20 cellular contexts compared by ENCODE assay signal in genomic region chr14:90804776-90805391, GRCh38. TPM values are rescaled to one million over a fixed set of nuclear protein-coding genes. Genes with fewer than 3 reads are reported as not detected.
DNase-seq lines count a peak whose midpoint lies in the region; ATAC-seq and TF ChIP-seq lines count a peak whose summit lies in the region.
"Had no signal": no experiment of that assay in that cellular context is flagged by ENCODE, and none has a peak within 500 bp of the region (broad histone marks: within the 10 kb centered on the region; RNA-seq: fewer than 3 reads in every experiment).

No MANE protein-coding gene starts in this region.

- no peak for DNase-seq in activated naive CD8-positive, alpha-beta T cell treated with anti-CD3 and anti-CD28 coated beads, Interleukin-2, amount 50 U/mL, for 24 hours
- no peak for DNase-seq in activated naive CD8-positive, alpha-beta T cell treated with anti-CD3 and anti-CD28 coated beads for 36 hours
- DNase-seq in osteoblast (ENCODE audit: insufficient read length, low spot score, missing footprints) = peak; percentile 27
- no peak for DNase-seq in upper lobe of right lung
- no peak for DNase-seq in natural killer cell treated with Interleukin-12 subunit alpha and Interleukin-12 subunit beta and Interleukin-15 and Interleukin-18, amount 100 ng/mL, for 72 hours (ENCODE audit: low spot score)
- no peak for DNase-seq in HUDEP-2 (lab: John Stamatoyannopoulos, UW; ENCODE audit: unreplicated experiment in 76 of 76)
- DNase-seq: 8988T; BE2C; CD8-positive, alpha-beta T cell; DMS79; HCEC 1CT; NCI-H146; NCI-H2081; NCI-H510A; NCI-H774; PC-3 had no signal

- H3K4me2 ChIP-seq in osteoblast (ENCODE audit: insufficient read depth, low read length) = no peak overlapping the region

- no peaks in the 10 kb centered on the region for H3K9me3 ChIP-seq in osteoblast (ENCODE audit: low read depth, low read length)
- no peaks in the 10 kb centered on the region for H3K9me3 ChIP-seq in upper lobe of right lung
- H3K9me3 ChIP-seq: BE2C had no signal

- H3K9me3 Mint-ChIP-seq in activated naive CD8-positive, alpha-beta T cell treated with anti-CD3 and anti-CD28 coated beads, Interleukin-2, amount 50 U/mL, for 24 hours = no peaks in the 10 kb centered on the region
- H3K9me3 Mint-ChIP-seq in activated naive CD8-positive, alpha-beta T cell treated with anti-CD3 and anti-CD28 coated beads for 36 hours = no peaks in the 10 kb centered on the region
- H3K9me3 Mint-ChIP-seq in dendritic cell treated with granulocyte-macrophage colony-stimulating factor and Interleukin-4, amounts not matched to agents 40 ng/mL and 50 ng/mL, for 4 days = no peaks in the 10 kb centered on the region
- peaks cover 3% of the 10 kb centered on the region for H3K9me3 Mint-ChIP-seq in natural killer cell treated with Interleukin-12 subunit alpha and Interleukin-12 subunit beta and Interleukin-15 and Interleukin-18, amount 100 ng/mL, for 72 hours
- H3K9me3 Mint-ChIP-seq: CD8-positive, alpha-beta T cell had no signal

- peaks cover 6% of the 10 kb centered on the region for H3K4me1 Mint-ChIP-seq in activated naive CD8-positive, alpha-beta T cell treated with anti-CD3 and anti-CD28 coated beads, Interleukin-2, amount 50 U/mL, for 24 hours
- peaks cover 4% of the 10 kb centered on the region for H3K4me1 Mint-ChIP-seq in activated naive CD8-positive, alpha-beta T cell treated with anti-CD3 and anti-CD28 coated beads for 36 hours
- H3K4me1 Mint-ChIP-seq in dendritic cell treated with granulocyte-macrophage colony-stimulating factor and Interleukin-4, amounts not matched to agents 40 ng/mL and 50 ng/mL, for 4 days (ENCODE audit: low read depth) = peaks cover 84% of the 10 kb centered on the region
- peaks cover 7 to 18% of the 10 kb centered on the region in 2 donors for H3K4me1 Mint-ChIP-seq in natural killer cell treated with Interleukin-12 subunit alpha and Interleukin-12 subunit beta and Interleukin-15 and Interleukin-18, amount 100 ng/mL, for 72 hours (ENCODE audit: low read depth in 2 of 2)

- H3K4me3 ChIP-seq in osteoblast (ENCODE audit: insufficient read depth, low read length) (no peak overlapping the region), upper lobe of right lung (no peak overlapping the region)

- H2AFZ ChIP-seq in osteoblast (ENCODE audit: low read length) = no peak overlapping the region

- H3K79me2 ChIP-seq in osteoblast (ENCODE audit: insufficient read depth, low read length) = peaks cover 20% of the 10 kb centered on the region

- H3K36me3 ChIP-seq in osteoblast (ENCODE audit: insufficient read depth, low read length) (no peaks in the 10 kb centered on the region), upper lobe of right lung (no peaks in the 10 kb centered on the region)
- H3K36me3 ChIP-seq: BE2C had no signal

- H3K27me3 Mint-ChIP-seq in activated naive CD8-positive, alpha-beta T cell treated with anti-CD3 and anti-CD28 coated beads, Interleukin-2, amount 50 U/mL, for 24 hours = no peaks in the 10 kb centered on the region
- no peaks in the 10 kb centered on the region for H3K27me3 Mint-ChIP-seq in activated naive CD8-positive, alpha-beta T cell treated with anti-CD3 and anti-CD28 coated beads for 36 hours
- peaks cover 12% of the 10 kb centered on the region for H3K27me3 Mint-ChIP-seq in dendritic cell treated with granulocyte-macrophage colony-stimulating factor and Interleukin-4, amounts not matched to agents 40 ng/mL and 50 ng/mL, for 4 days
- no peaks in the 10 kb centered on the region for H3K27me3 Mint-ChIP-seq in natural killer cell treated with Interleukin-12 subunit alpha and Interleukin-12 subunit beta and Interleukin-15 and Interleukin-18, amount 100 ng/mL, for 72 hours

- H3K36me3 Mint-ChIP-seq in activated naive CD8-positive, alpha-beta T cell treated with anti-CD3 and anti-CD28 coated beads, Interleukin-2, amount 50 U/mL, for 24 hours (ENCODE audit: low read depth) = no peaks in the 10 kb centered on the region
- no peaks in the 10 kb centered on the region for H3K36me3 Mint-ChIP-seq in activated naive CD8-positive, alpha-beta T cell treated with anti-CD3 and anti-CD28 coated beads for 36 hours
- H3K36me3 Mint-ChIP-seq in dendritic cell treated with granulocyte-macrophage colony-stimulating factor and Interleukin-4, amounts not matched to agents 40 ng/mL and 50 ng/mL, for 4 days (ENCODE audit: low read depth) = peaks cover 7% of the 10 kb centered on the region
- H3K36me3 Mint-ChIP-seq in natural killer cell treated with Interleukin-12 subunit alpha and Interleukin-12 subunit beta and Interleukin-15 and Interleukin-18, amount 100 ng/mL, for 72 hours = no peaks in the 10 kb centered on the region
- H3K36me3 Mint-ChIP-seq: CD8-positive, alpha-beta T cell had no signal

- H3K27ac ChIP-seq in osteoblast (ENCODE audit: low read depth, low read length) = no peak overlapping the region
- H3K27ac ChIP-seq in upper lobe of right lung = peak overlapping the region; percentile 34
- H3K27ac ChIP-seq: HL-60, RWPE1 had no signal

- H3K4me3 Mint-ChIP-seq in activated naive CD8-positive, alpha-beta T cell treated with anti-CD3 and anti-CD28 coated beads, Interleukin-2, amount 50 U/mL, for 24 hours = no peak overlapping the region
- no peak overlapping the region for H3K4me3 Mint-ChIP-seq in activated naive CD8-positive, alpha-beta T cell treated with anti-CD3 and anti-CD28 coated beads for 36 hours
- H3K4me3 Mint-ChIP-seq in dendritic cell treated with granulocyte-macrophage colony-stimulating factor and Interleukin-4, amounts not matched to agents 40 ng/mL and 50 ng/mL, for 4 days = no peak overlapping the region
- H3K4me3 Mint-ChIP-seq in natural killer cell treated with Interleukin-12 subunit alpha and Interleukin-12 subunit beta and Interleukin-15 and Interleukin-18, amount 100 ng/mL, for 72 hours = no peak overlapping the region
- H3K4me3 Mint-ChIP-seq: CD8-positive, alpha-beta T cell had no signal

- peak; percentile 21 for ATAC-seq in activated naive CD8-positive, alpha-beta T cell treated with anti-CD3 and anti-CD28 coated beads, Interleukin-2, amount 50 U/mL, for 24 hours
- ATAC-seq in upper lobe of right lung (no peak), GM21515 (IDR thresholded peaks at IDR 0.05; ENCODE audit: unreplicated experiment) (no peak)
- ATAC-seq in natural killer cell treated with Interleukin-12 subunit alpha and Interleukin-12 subunit beta and Interleukin-15 and Interleukin-18, amount 100 ng/mL, for 72 hours = no peak
- ATAC-seq: CD8-positive, alpha-beta T cell; PC-3 had no signal

- intact Hi-C loops in dendritic cell treated with granulocyte-macrophage colony-stimulating factor and Interleukin-4, amounts not matched to agents 40 ng/mL and 50 ng/mL, for 4 days (cut with micrococcal nuclease) = no loop called here
- intact Hi-C loops in upper lobe of right lung (cut with DNase I) = no loop called here

- TF ChIP-seq CTCF in osteoblast (IDR thresholded peaks at IDR 0.05; ENCODE audit: extremely low read depth, low read depth, low read length) = no peak
- TF ChIP-seq CTCF in upper lobe of right lung (IDR thresholded peaks at IDR 0.05) = no peak

- H3K27me3 ChIP-seq in osteoblast (ENCODE audit: insufficient read depth, low read length) (no peaks in the 10 kb centered on the region), upper lobe of right lung (no peaks in the 10 kb centered on the region)
- H3K27me3 ChIP-seq: BE2C had no signal

- no peak overlapping the region for H3K27ac Mint-ChIP-seq in activated naive CD8-positive, alpha-beta T cell treated with anti-CD3 and anti-CD28 coated beads, Interleukin-2, amount 50 U/mL, for 24 hours
- H3K27ac Mint-ChIP-seq in activated naive CD8-positive, alpha-beta T cell treated with anti-CD3 and anti-CD28 coated beads for 36 hours = no peak overlapping the region
- peak overlapping the region; percentile 70 for H3K27ac Mint-ChIP-seq in dendritic cell treated with granulocyte-macrophage colony-stimulating factor and Interleukin-4, amounts not matched to agents 40 ng/mL and 50 ng/mL, for 4 days
- H3K27ac Mint-ChIP-seq in natural killer cell treated with Interleukin-12 subunit alpha and Interleukin-12 subunit beta and Interleukin-15 and Interleukin-18, amount 100 ng/mL, for 72 hours = no peak overlapping the region
- H3K27ac Mint-ChIP-seq: CD8-positive, alpha-beta T cell had no signal

- peaks cover 18% of the 10 kb centered on the region for H4K20me1 ChIP-seq in osteoblast (ENCODE audit: insufficient read depth, low read length)

- H3K4me1 ChIP-seq in osteoblast (ENCODE audit: insufficient read depth, low read length) (peaks cover 9% of the 10 kb centered on the region), upper lobe of right lung (peaks cover 11% of the 10 kb centered on the region)

RNA-seq across cellular contexts. Expression of gene TTC7B, which starts 11.3 kb away (rescaled TPM):
- total RNA-seq in activated naive CD8-positive, alpha-beta T cell treated with anti-CD3 and anti-CD28 coated beads for 36 hours = 1 to 10 TPM; 7.1 to 7.6 TPM
- 14.5 and 24.2 TPM in 2 replicates for total RNA-seq in osteoblast
- 41.5 TPM for total RNA-seq in upper lobe of right lung
- total RNA-seq in natural killer cell treated with Interleukin-12 subunit alpha and Interleukin-12 subunit beta and Interleukin-15 and Interleukin-18, amount 100 ng/mL, for 72 hours = 10 to 100 TPM in 1 of 2 donors, 1 to 10 TPM in 1; 8.9 to 24.5 TPM
